ENCODE assay signal across 25 cellular contexts in genomic region chr6:128605961-128606360, GRCh38.
DNase-seq lines count a peak whose midpoint lies in the region; FAIRE-seq and TF ChIP-seq lines count a peak whose summit lies in the region.
"Had no signal": no experiment of that assay in that cellular context is flagged by ENCODE, and none has a peak within 500 bp of the region (broad histone marks: within the 10 kb centered on the region; RNA-seq: fewer than 3 reads in every experiment).

No MANE protein-coding gene starts in this region.

- H3K27ac Mint-ChIP-seq in astrocyte (ENCODE audit: unreplicated experiment): no peak overlapping the region
- H3K27ac Mint-ChIP-seq: activated CD4-positive, alpha-beta memory T cell treated with anti-CD3 and anti-CD28 coated beads for 36 hours; activated naive CD4-positive, alpha-beta T cell treated with anti-CD3 and anti-CD28 coated beads for 36 hours; B cell; endodermal cell; stimulated activated effector memory CD8-positive, alpha-beta T cell treated with anti-CD3 and anti-CD28 coated beads, Interleukin-12 subunit alpha, Interleukin-12 subunit beta, amount 100 ng/mL, for 72 hours; T-helper 2 cell treated with Interferon-gamma antibody and Interleukin-4, amounts not matched to agents 5 μg/mL and 100 μg/mL, for 36 hours; WTC11 had no signal

- WGBS in testis, 2 donors: 82 to 91% methylated on average over 2 of the region's 2 CpGs

- no peak overlapping the region for H2AFZ ChIP-seq in astrocyte (ENCODE audit: low read depth, low read length)
- H2AFZ ChIP-seq: PC-9 had no signal

- no peak for TF ChIP-seq CTCF in astrocyte (IDR thresholded peaks at IDR 0.05; ENCODE audit: insufficient read depth, low read depth, low read length)
- no peak for TF ChIP-seq CTCF in fibroblast of the aortic adventitia (IDR thresholded peaks at IDR 0.05; ENCODE audit: insufficient read depth, low read length)
- TF ChIP-seq CTCF in testis (IDR thresholded peaks at IDR 0.05): no peak

- no peaks in the 10 kb centered on the region for H3K9me3 Mint-ChIP-seq in astrocyte (ENCODE audit: unreplicated experiment)
- H3K9me3 Mint-ChIP-seq: activated CD4-positive, alpha-beta memory T cell treated with anti-CD3 and anti-CD28 coated beads for 36 hours; activated naive CD4-positive, alpha-beta T cell treated with anti-CD3 and anti-CD28 coated beads for 36 hours; endodermal cell; T-helper 2 cell treated with Interferon-gamma antibody and Interleukin-4, amounts not matched to agents 5 μg/mL and 100 μg/mL, for 36 hours; WTC11 had no signal

- H3K9me3 ChIP-seq in astrocyte (ENCODE audit: insufficient read depth, low read depth, low read length) (no peaks in the 10 kb centered on the region), skeletal muscle satellite cell (replicated peaks; ENCODE audit: low read length) (no peaks in the 10 kb centered on the region), testis (no peaks in the 10 kb centered on the region)
- H3K9me3 ChIP-seq: right atrium auricular region had no signal

- no peak overlapping the region for H3K4me3 ChIP-seq in astrocyte (ENCODE audit: insufficient read depth, low read depth, low read length)
- no peak overlapping the region for H3K4me3 ChIP-seq in fibroblast of the aortic adventitia (ENCODE audit: low read depth, low read length)
- H3K4me3 ChIP-seq in skeletal muscle satellite cell (ENCODE audit: low read length): no peak overlapping the region
- H3K4me3 ChIP-seq in testis: no peak overlapping the region
- H3K4me3 ChIP-seq: K562, PC-9, right atrium auricular region, SK-N-MC had no signal

- H3K27me3 ChIP-seq in astrocyte (ENCODE audit: insufficient read depth, low read length): no peaks in the 10 kb centered on the region
- H3K27me3 ChIP-seq in skeletal muscle satellite cell (ENCODE audit: control insufficient read depth, insufficient read depth, low read length): no peaks in the 10 kb centered on the region
- no peaks in the 10 kb centered on the region for H3K27me3 ChIP-seq in testis
- H3K27me3 ChIP-seq: right atrium auricular region had no signal

- H3K36me3 ChIP-seq in astrocyte (ENCODE audit: insufficient read depth, low read length) (no peaks in the 10 kb centered on the region), skeletal muscle satellite cell (ENCODE audit: insufficient read depth, low read length) (no peaks in the 10 kb centered on the region), testis (ENCODE audit: low read depth, missing control alignments) (no peaks in the 10 kb centered on the region)
- H3K36me3 ChIP-seq: right atrium auricular region had no signal

- no peak for TF ChIP-seq POLR2A in testis (IDR thresholded peaks at IDR 0.05)

- FAIRE-seq in astrocyte (lab: Jason Lieb, UNC): no peak
- FAIRE-seq: GM12891, K562 had no signal

- no peaks in the 10 kb centered on the region for H3K79me2 ChIP-seq in astrocyte (ENCODE audit: insufficient read depth, low read length)

- H3K4me1 ChIP-seq in astrocyte (ENCODE audit: insufficient read depth, low read length): peaks cover 3% of the 10 kb centered on the region
- H3K4me1 ChIP-seq in skeletal muscle satellite cell (ENCODE audit: control insufficient read depth, insufficient read depth, low read length): peaks cover 21% of the 10 kb centered on the region
- H3K4me1 ChIP-seq in testis: no peaks in the 10 kb centered on the region

- H3K4me2 ChIP-seq in astrocyte (ENCODE audit: low read length) (no peak overlapping the region), skeletal muscle satellite cell (ENCODE audit: low read length) (peak overlapping the region; percentile 2)
- H3K4me2 ChIP-seq: PC-9 had no signal

- H3K27ac ChIP-seq in astrocyte (ENCODE audit: low read depth, low read length) (no peak overlapping the region), testis (no peak overlapping the region)
- H3K27ac ChIP-seq: PC-9, right atrium auricular region, SK-N-MC had no signal

- H3K9ac ChIP-seq in astrocyte (ENCODE audit: low read length) (no peak overlapping the region), skeletal muscle satellite cell (ENCODE audit: low read depth, low read length) (no peak overlapping the region)

- H3K4me1 Mint-ChIP-seq in astrocyte (ENCODE audit: low read depth, unreplicated experiment): peaks cover 22% of the 10 kb centered on the region
- H3K4me1 Mint-ChIP-seq: B cell; stimulated activated effector memory CD8-positive, alpha-beta T cell treated with anti-CD3 and anti-CD28 coated beads, Interleukin-12 subunit alpha, Interleukin-12 subunit beta, amount 100 ng/mL, for 72 hours had no signal

- no peaks in the 10 kb centered on the region for H3K27me3 Mint-ChIP-seq in astrocyte (ENCODE audit: low read depth, unreplicated experiment)
- H3K27me3 Mint-ChIP-seq: activated CD4-positive, alpha-beta memory T cell treated with anti-CD3 and anti-CD28 coated beads for 36 hours; B cell had no signal

- H3K4me3 Mint-ChIP-seq in astrocyte (ENCODE audit: unreplicated experiment): no peak overlapping the region
- H3K4me3 Mint-ChIP-seq: activated CD4-positive, alpha-beta memory T cell treated with anti-CD3 and anti-CD28 coated beads for 36 hours; activated naive CD4-positive, alpha-beta T cell treated with anti-CD3 and anti-CD28 coated beads for 36 hours; B cell; endodermal cell; stimulated activated effector memory CD8-positive, alpha-beta T cell treated with anti-CD3 and anti-CD28 coated beads, Interleukin-12 subunit alpha, Interleukin-12 subunit beta, amount 100 ng/mL, for 72 hours; T-helper 2 cell treated with Interferon-gamma antibody and Interleukin-4, amounts not matched to agents 5 μg/mL and 100 μg/mL, for 36 hours; WTC11 had no signal

- intact Hi-C loops in testis (cut with DNase I; ENCODE audit: low total_unique reads): no loop called here

- no peaks in the 10 kb centered on the region for H3K36me3 Mint-ChIP-seq in astrocyte (ENCODE audit: low read depth, unreplicated experiment)
- H3K36me3 Mint-ChIP-seq: activated CD4-positive, alpha-beta memory T cell treated with anti-CD3 and anti-CD28 coated beads for 36 hours; stimulated activated effector memory CD8-positive, alpha-beta T cell treated with anti-CD3 and anti-CD28 coated beads, Interleukin-12 subunit alpha, Interleukin-12 subunit beta, amount 100 ng/mL, for 72 hours; WTC11 had no signal

- DNase-seq in GM03348 (ENCODE audit: low spot score) (peak; percentile 52), astrocyte (ENCODE audit: low read depth) (peak; percentile 8), fibroblast of the aortic adventitia (ENCODE audit: low read depth) (peak; percentile 48), testis (no peak), DMS79 (lab: John Stamatoyannopoulos, UW) (no peak), SIG-M5 (lab: John Stamatoyannopoulos, UW) (no peak), NAMALWA (ENCODE audit: low spot score) (no peak)
- DNase-seq: activated CD4-positive, alpha-beta memory T cell treated with anti-CD3 and anti-CD28 coated beads for 36 hours; activated naive CD4-positive, alpha-beta T cell treated with anti-CD3 and anti-CD28 coated beads for 36 hours; activated T-cell treated with anti-CD3 and anti-CD28 coated beads, Interleukin-2, amount 50 U/mL, for 1 hour; aorta; endodermal cell; NCI-H187 treated with DMSO at 0.1 percent for 48 hours; NCI-H226; NCI-H82; PC-9 had no signal

- no peaks in the 10 kb centered on the region for H4K20me1 ChIP-seq in astrocyte (ENCODE audit: insufficient read depth, low read length)

Comparison
In these comparisons a context has a peak if more than half of its experiments do, and no peak if none do; other contexts are left out.
1. DNase-seq: peak in GM03348 (single experiment), astrocyte (single experiment) and fibroblast of the aortic adventitia (single experiment); none in testis (single experiment), DMS79 (single experiment), SIG-M5 (single experiment) and NAMALWA (single experiment).